Comparison of ENCODE assay signal across 8 cellular contexts in genomic region chr16:77807-78443, GRCh38. TPM values are rescaled to one million over a fixed set of nuclear protein-coding genes. Genes with fewer than 3 reads are reported as not detected.
DNase-seq lines count a peak whose midpoint lies in the region; ATAC-seq, FAIRE-seq and TF ChIP-seq lines count a peak whose summit lies in the region.

MPG (plus strand) TSS chr16:78225; CDS start chr16:78310, 85 bp downstream.

- no peaks in the 10 kb centered on the region for H3K9me3 ChIP-seq in small intestine (ENCODE audit: control insufficient read depth, low read depth)

- no peaks in the 10 kb centered on the region for H3K27me3 ChIP-seq in small intestine (ENCODE audit: control insufficient read depth in 2 of 2, insufficient read depth in 2 of 2, low read length in 2 of 2)

- peaks cover 0 to 8% of the 10 kb centered on the region in 2 donors for H3K4me1 ChIP-seq in small intestine (ENCODE audit: control insufficient read depth in 2 of 2, insufficient read depth in 1 of 2, low read depth in 1 of 2, low read length in 1 of 2)

- FAIRE-seq in GM12892 (lab: Jason Lieb, UNC), result peak; percentile 89
- no peak for FAIRE-seq in small intestine (lab: Jason Lieb, UNC)

- ATAC-seq in HG02623 (IDR thresholded peaks at IDR 0.05; ENCODE audit: unreplicated experiment) (peak; percentile 58), HG03159 (IDR thresholded peaks at IDR 0.05; ENCODE audit: unreplicated experiment) (no peak)

- no peak; the same call in 1 of the 2 replicates for TF ChIP-seq POLR2A in GM12892 (IDR thresholded peaks at IDR 0.05; ENCODE audit: low read depth, low read length)

- DNase-seq in GM12892 (ENCODE audit: insufficient read length), result peak; percentile 100
- DNase-seq in NCI-H1930 (lab: John Stamatoyannopoulos, UW), result peak; percentile 71 to 85
- DNase-seq in T47D (ENCODE audit: low read depth in 1 of 2, low spot score in 1 of 2), result peak; percentile 84 to 99
- DNase-seq in iPS-NIHi11 (ENCODE audit: low spot score), result peak; percentile 98
- peak; percentile 75 for DNase-seq in small intestine

- WGBS in small intestine, 3 donors, result 0 to 1% (median 1%) methylated on average over 45 to 83 of the region's 83 CpGs

- in situ Hi-C loops in T47D (cut with HindIII; ENCODE audit: low pct_unique_long_range_greater_than_20kb, low sequenced_read_pairs), result no loop called here

- H3K4me3 ChIP-seq in small intestine (ENCODE audit: low read depth in 1 of 2, low read length in 2 of 2), result peak within 1 kb of the TSS; percentile 72 to 83

- TF ChIP-seq CTCF in VCaP (conservative IDR thresholded peaks at IDR 0.05), result no peak

- H3K36me3 ChIP-seq in small intestine (ENCODE audit: control insufficient read depth in 2 of 2, insufficient read depth in 2 of 2, low read length in 2 of 2), result peaks cover 0 to 2% of the 10 kb centered on the region in 2 donors

- H3K27ac ChIP-seq in VCaP (peak within 1 kb of the TSS; percentile 81), small intestine (ENCODE audit: low read depth in 1 of 2, low read length in 1 of 2) (peak within 1 kb of the TSS; percentile 66 to 91)

RNA-seq across cellular contexts. Expression of gene MPG, which starts in this region (rescaled TPM):
- 33.2 TPM for polyA plus RNA-seq in GM12892 (2012; ENCODE audit: missing spikeins)
- polyA plus RNA-seq in small intestine, result 10 to 100 TPM; 67.5 to 76.7 (median 68.6) TPM
